Comparison of ENCODE assay signal across 29 cellular contexts in genomic region chr9:105954517-105954916, GRCh38.
"Had no signal": no experiment of that assay in that cellular context is flagged by ENCODE, and none has a peak within 500 bp of the region (broad histone marks: within the 10 kb centered on the region; RNA-seq: fewer than 3 reads in every experiment).

No MANE protein-coding gene starts in this region.

- ATAC-seq: activated CD4-positive, alpha-beta T cell treated with anti-CD3 and anti-CD28 coated beads for 36 hours; activated CD8-positive, alpha-beta T cell treated with anti-CD3 and anti-CD28 coated beads for 36 hours; activated T-cell treated with anti-CD3 and anti-CD28 coated beads, Interleukin-2, amount 50 U/mL, for 4 hours; activated T-helper 17 cell treated with anti-CD3 and anti-CD28 coated beads, Interleukin-2, amount 50 U/mL, for 72 hours; esophagus mucosa; T-helper 17 cell had no signal

- H3K27ac Mint-ChIP-seq: activated CD4-positive, alpha-beta T cell treated with anti-CD3 and anti-CD28 coated beads for 36 hours; activated CD8-positive, alpha-beta T cell treated with anti-CD3 and anti-CD28 coated beads for 36 hours; activated naive CD8-positive, alpha-beta T cell; activated T-helper 17 cell treated with anti-CD3 and anti-CD28 coated beads, Interleukin-2, amount 50 U/mL, for 72 hours; dendritic cell treated with granulocyte-macrophage colony-stimulating factor and Interleukin-4, amounts not matched to agents 40 ng/mL and 50 ng/mL, for 4 days; endodermal cell; T-helper 17 cell; T-helper 2 cell treated with Interferon-gamma antibody and Interleukin-4, amounts not matched to agents 5 μg/mL and 100 μg/mL, for 36 hours had no signal

- DNase-seq: activated CD4-positive, alpha-beta T cell treated with anti-CD3 and anti-CD28 coated beads for 36 hours; activated CD4-positive, alpha-beta T cell treated with anti-CD3 and anti-CD28 coated beads, Interleukin-2, amount 50 U/mL, for 1 hour; activated CD4-positive, alpha-beta T cell treated with anti-CD3 and anti-CD28 coated beads, Interleukin-2, amount 50 U/mL, for 48 hours; activated CD4-positive, CD25-positive, alpha-beta regulatory T cell; activated CD4-positive, CD25-positive, alpha-beta regulatory T cell treated with anti-CD3 and anti-CD28 coated beads, Interleukin-2, amount 50 U/mL, for 72 hours; activated CD8-positive, alpha-beta memory T cell treated with anti-CD3 and anti-CD28 coated beads for 24 hours; activated CD8-positive, alpha-beta T cell treated with anti-CD3 and anti-CD28 coated beads for 36 hours; activated effector memory CD4-positive, alpha-beta T cell treated with Interleukin-2 at 50 U/mL for 16 hours; activated gamma-delta T cell treated with Interleukin-2 at 50 U/mL for 16 hours; activated naive CD4-positive, alpha-beta T cell treated with anti-CD3 and anti-CD28 coated beads, Interleukin-2, amount 50 U/mL, for 16 hours; activated naive CD4-positive, alpha-beta T cell treated with Interleukin-2 at 50 U/mL for 16 hours; activated T-cell treated with anti-CD3 and anti-CD28 coated beads, Interleukin-2, amount 50 U/mL, for 4 hours; amniotic stem cell; brain microvascular endothelial cell; dorsolateral prefrontal cortex; effector memory CD4-positive, alpha-beta T cell; endodermal cell; foreskin fibroblast; T-helper 1 cell; T-helper 17 cell; T1000; WERI-Rb-1 had no signal

- H3K36me3 ChIP-seq: brain microvascular endothelial cell, WERI-Rb-1 had no signal

- H3K36me3 Mint-ChIP-seq: activated naive CD8-positive, alpha-beta T cell had no signal

- H3K27me3 Mint-ChIP-seq: activated CD4-positive, alpha-beta T cell treated with anti-CD3 and anti-CD28 coated beads for 36 hours; activated CD8-positive, alpha-beta T cell treated with anti-CD3 and anti-CD28 coated beads for 36 hours; activated naive CD8-positive, alpha-beta T cell; activated T-helper 17 cell treated with anti-CD3 and anti-CD28 coated beads, Interleukin-2, amount 50 U/mL, for 72 hours; central memory CD8-positive, alpha-beta T cell; dendritic cell treated with granulocyte-macrophage colony-stimulating factor and Interleukin-4, amounts not matched to agents 40 ng/mL and 50 ng/mL, for 4 days; T-helper 17 cell had no signal

- H3K27me3 ChIP-seq: brain microvascular endothelial cell, dorsolateral prefrontal cortex had no signal

- H3K4me3 ChIP-seq: coronary artery, dorsolateral prefrontal cortex had no signal

- H3K4me1 Mint-ChIP-seq: activated CD4-positive, alpha-beta T cell treated with anti-CD3 and anti-CD28 coated beads for 36 hours; activated T-helper 17 cell treated with anti-CD3 and anti-CD28 coated beads, Interleukin-2, amount 50 U/mL, for 72 hours; central memory CD8-positive, alpha-beta T cell; T-helper 17 cell had no signal

- H3K9me3 Mint-ChIP-seq: activated CD8-positive, alpha-beta T cell treated with anti-CD3 and anti-CD28 coated beads for 36 hours; activated T-cell treated with anti-CD3 and anti-CD28 coated beads, Interleukin-2, amount 50 U/mL, for 4 hours; endodermal cell; T-helper 2 cell treated with Interferon-gamma antibody and Interleukin-4, amounts not matched to agents 5 μg/mL and 100 μg/mL, for 36 hours had no signal

- H3K27ac ChIP-seq: brain microvascular endothelial cell, coronary artery, dorsolateral prefrontal cortex, WERI-Rb-1 had no signal

- H3K4me3 Mint-ChIP-seq: activated CD4-positive, alpha-beta T cell treated with anti-CD3 and anti-CD28 coated beads for 36 hours; activated CD8-positive, alpha-beta T cell treated with anti-CD3 and anti-CD28 coated beads for 36 hours; activated naive CD8-positive, alpha-beta T cell; activated T-cell treated with anti-CD3 and anti-CD28 coated beads, Interleukin-2, amount 50 U/mL, for 4 hours; activated T-helper 17 cell treated with anti-CD3 and anti-CD28 coated beads, Interleukin-2, amount 50 U/mL, for 72 hours; central memory CD8-positive, alpha-beta T cell; dendritic cell treated with granulocyte-macrophage colony-stimulating factor and Interleukin-4, amounts not matched to agents 40 ng/mL and 50 ng/mL, for 4 days; endodermal cell; T-helper 17 cell; T-helper 2 cell treated with Interferon-gamma antibody and Interleukin-4, amounts not matched to agents 5 μg/mL and 100 μg/mL, for 36 hours had no signal
